11 cellular contexts compared by ENCODE assay signal in genomic region chr6:122709922-122710512, GRCh38.
A peak's percentile ranks its signal among the peaks of the same experiment; 100 is the strongest.
DNase-seq lines count a peak whose midpoint lies in the region; ATAC-seq, FAIRE-seq and TF ChIP-seq lines count a peak whose summit lies in the region.
"Had no signal": no experiment of that assay in that cellular context is flagged by ENCODE, and none has a peak within 500 bp of the region (broad histone marks: within the 10 kb centered on the region; RNA-seq: fewer than 3 reads in every experiment).

No MANE protein-coding gene starts in this region.

- H3K4me1 ChIP-seq in right lobe of liver: no peaks in the 10 kb centered on the region
- no peaks in the 10 kb centered on the region for H3K4me1 ChIP-seq in HepG2 (ENCODE audit: insufficient read depth, low read length)
- H3K4me1 ChIP-seq in upper lobe of left lung: no peaks in the 10 kb centered on the region

- FAIRE-seq in HepG2 (lab: Jason Lieb, UNC): no peak
- FAIRE-seq: urothelium cell line had no signal

- DNase-seq in right lobe of liver: no peak
- no peak for DNase-seq in HepG2 (ENCODE audit: low spot score)
- peak; percentile 80 for DNase-seq in NOMO-1 treated with dmso at 0.1 percent for 144 hours (lab: John Stamatoyannopoulos, UW; ENCODE audit: unreplicated experiment)
- DNase-seq in upper lobe of left lung: peak in 1 of 2 donors; percentile 42
- DNase-seq in mucosa of gallbladder (ENCODE audit: low spot score): no peak
- no peak for DNase-seq in NCI-H774 (lab: John Stamatoyannopoulos, UW)
- DNase-seq: islet precursor cell, NCI-H1436 had no signal

- no peak for TF ChIP-seq RAD21 in HepG2 (CRISPR knock-in tag; IDR thresholded peaks at IDR 0.05)

- TF ChIP-seq EP300 in HepG2 (IDR thresholded peaks at IDR 0.05; ENCODE audit: low read depth in 2 of 2, low read length in 2 of 2): no peak
- no peak for TF ChIP-seq EP300 in HepG2 (CRISPR knock-in tag; IDR thresholded peaks at IDR 0.05; ENCODE audit: borderline replicate concordance)
- no peak for TF ChIP-seq EP300 in upper lobe of left lung (IDR thresholded peaks at IDR 0.05)

- TF ChIP-seq CTCF in right lobe of liver (IDR thresholded peaks at IDR 0.05) (no peak), HepG2 (CRISPR knock-in tag; IDR thresholded peaks at IDR 0.05) (no peak), upper lobe of left lung (IDR thresholded peaks at IDR 0.05) (no peak)

- H3K9ac ChIP-seq in HepG2 (ENCODE audit: insufficient read depth, low read depth, low read length): no peak overlapping the region

- in situ Hi-C loops in HepG2 (cut with HindIII; ENCODE audit: extremely low pct_ligation_motif_present, low pct_unique_long_range_greater_than_20kb): no loop called here

- H3K4me3 ChIP-seq in right lobe of liver (no peak overlapping the region), HepG2 (replicated peaks in 1 of 3; ENCODE audit: insufficient read depth in 1 of 3, low read depth in 2 of 3, low read length in 3 of 3) (no peak overlapping the region), upper lobe of left lung (no peak overlapping the region)

- H4K20me1 ChIP-seq in HepG2 (ENCODE audit: insufficient read depth, low read length): no peaks in the 10 kb centered on the region

- H3K27ac ChIP-seq in right lobe of liver (no peak overlapping the region), HepG2 (ENCODE audit: extremely low read length, insufficient read depth, low read length) (no peak overlapping the region), upper lobe of left lung (no peak overlapping the region)

- no peaks in the 10 kb centered on the region for H3K36me3 ChIP-seq in right lobe of liver
- H3K36me3 ChIP-seq in HepG2 (replicated peaks in 1 of 2; ENCODE audit: control insufficient read depth in 1 of 2, insufficient read depth in 2 of 2, low read length in 2 of 2): no peaks in the 10 kb centered on the region
- H3K36me3 ChIP-seq in upper lobe of left lung: no peaks in the 10 kb centered on the region

- BruUV-seq in HepG2 (replicated peaks; lab: Mats Ljungman, UMichigan): no TSS peak

- WGBS in right lobe of liver (ENCODE audit: insufficient coverage, low coverage, low lambda C conversion rate, missing lambda C conversion rate): 39% methylated on average over 4 of the region's 4 CpGs
- WGBS in HepG2 (ENCODE audit: low lambda C conversion rate): 12% methylated on average over 4 of the region's 4 CpGs
- WGBS in upper lobe of left lung, 2 donors: 49 to 65% methylated on average over 4 of the region's 4 CpGs

- no peak overlapping the region for H2AFZ ChIP-seq in HepG2 (ENCODE audit: low read length)

- H3K9me3 ChIP-seq in right lobe of liver (no peaks in the 10 kb centered on the region), HepG2 (ENCODE audit: low read length) (no peaks in the 10 kb centered on the region), upper lobe of left lung (no peaks in the 10 kb centered on the region)

- POLR2A ChIA-PET in HepG2 (lab: Yijun Ruan, JAX): no interaction called here

- H3K27me3 ChIP-seq in right lobe of liver: no peaks in the 10 kb centered on the region
- no peaks in the 10 kb centered on the region for H3K27me3 ChIP-seq in HepG2 (ENCODE audit: control insufficient read depth in 1 of 2, insufficient read depth in 2 of 2, low read length in 2 of 2)
- no peaks in the 10 kb centered on the region for H3K27me3 ChIP-seq in upper lobe of left lung

- H3K4me2 ChIP-seq in HepG2 (ENCODE audit: low read depth, low read length): no peak overlapping the region

- ATAC-seq in right lobe of liver (peak; percentile 33 to 67 (median 42)), HepG2 (no peak), HG02885 (IDR thresholded peaks at IDR 0.05; ENCODE audit: poor library complexity, unreplicated experiment) (peak; percentile 90), upper lobe of left lung (ENCODE audit: low FRiP score in 2 of 2) (peak; percentile 65 to 69), GM21737 (IDR thresholded peaks at IDR 0.05; ENCODE audit: unreplicated experiment) (no peak)

- CTCF ChIA-PET in HepG2 (lab: Yijun Ruan, JAX; ENCODE audit: low intra/inter-chr PET ratio, low total read pairs): no interaction called here

- no peaks in the 10 kb centered on the region for H3K79me2 ChIP-seq in HepG2 (ENCODE audit: insufficient read depth, low read length)

- intact Hi-C loops in right lobe of liver (cut with DNase I): no loop called here
- intact Hi-C loops in HepG2 (cut with micrococcal nuclease; ENCODE audit: unreplicated experiment): no loop called here

- TF ChIP-seq POLR2A in right lobe of liver (IDR thresholded peaks at IDR 0.05) (no peak), HepG2 (IDR thresholded peaks at IDR 0.05; ENCODE audit: insufficient read depth in 1 of 2, low read depth in 2 of 2, low read length in 2 of 2) (no peak), upper lobe of left lung (IDR thresholded peaks at IDR 0.05) (no peak)

TF ChIP-seq in HepG2, 621 proteins besides CTCF, POLR2A, EP300 and RAD21:
- TF ChIP-seq ZNF891 (CRISPR knock-in tag; IDR thresholded peaks at IDR 0.05) (no peak), ZNF362 (CRISPR knock-in tag; IDR thresholded peaks at IDR 0.05; ENCODE audit: borderline replicate concordance) (no peak), ZFP36L2 (CRISPR knock-in tag; IDR thresholded peaks at IDR 0.05) (no peak), TEAD2 (CRISPR knock-in tag; IDR thresholded peaks at IDR 0.05) (no peak), MYC (CRISPR knock-in tag; IDR thresholded peaks at IDR 0.05; ENCODE audit: borderline replicate concordance) (no peak), DBP (CRISPR knock-in tag; IDR thresholded peaks at IDR 0.05; ENCODE audit: not compliant biosample characterization) (no peak), NFYB (CRISPR knock-in tag; IDR thresholded peaks at IDR 0.05) (no peak), PHF5A (CRISPR knock-in tag; IDR thresholded peaks at IDR 0.05; ENCODE audit: low read depth, unreplicated experiment) (no peak), ZNF589 (CRISPR knock-in tag; conservative IDR thresholded peaks at IDR 0.05) (no peak), YEATS2 (CRISPR knock-in tag; IDR thresholded peaks at IDR 0.05; ENCODE audit: borderline replicate concordance) (no peak), TGIF2 (CRISPR knock-in tag; IDR thresholded peaks at IDR 0.05) (no peak), TFDP2 (CRISPR knock-in tag; IDR thresholded peaks at IDR 0.05) (no peak), ZNF275 (CRISPR knock-in tag; IDR thresholded peaks at IDR 0.05; ENCODE audit: borderline replicate concordance) (no peak), AKAP8 (CRISPR knock-in tag; IDR thresholded peaks at IDR 0.05) (no peak)

Comparison
In these comparisons a context has a peak if more than half of its experiments do, and no peak if none do; other contexts are left out.
1. ATAC-seq: peak in right lobe of liver (4 of 4), HG02885 (single experiment) and upper lobe of left lung (2 of 2); none in HepG2 (single experiment) and GM21737 (single experiment).